Comparison of ENCODE assay signal across 1 cellular context in the genomic region with DNA sequence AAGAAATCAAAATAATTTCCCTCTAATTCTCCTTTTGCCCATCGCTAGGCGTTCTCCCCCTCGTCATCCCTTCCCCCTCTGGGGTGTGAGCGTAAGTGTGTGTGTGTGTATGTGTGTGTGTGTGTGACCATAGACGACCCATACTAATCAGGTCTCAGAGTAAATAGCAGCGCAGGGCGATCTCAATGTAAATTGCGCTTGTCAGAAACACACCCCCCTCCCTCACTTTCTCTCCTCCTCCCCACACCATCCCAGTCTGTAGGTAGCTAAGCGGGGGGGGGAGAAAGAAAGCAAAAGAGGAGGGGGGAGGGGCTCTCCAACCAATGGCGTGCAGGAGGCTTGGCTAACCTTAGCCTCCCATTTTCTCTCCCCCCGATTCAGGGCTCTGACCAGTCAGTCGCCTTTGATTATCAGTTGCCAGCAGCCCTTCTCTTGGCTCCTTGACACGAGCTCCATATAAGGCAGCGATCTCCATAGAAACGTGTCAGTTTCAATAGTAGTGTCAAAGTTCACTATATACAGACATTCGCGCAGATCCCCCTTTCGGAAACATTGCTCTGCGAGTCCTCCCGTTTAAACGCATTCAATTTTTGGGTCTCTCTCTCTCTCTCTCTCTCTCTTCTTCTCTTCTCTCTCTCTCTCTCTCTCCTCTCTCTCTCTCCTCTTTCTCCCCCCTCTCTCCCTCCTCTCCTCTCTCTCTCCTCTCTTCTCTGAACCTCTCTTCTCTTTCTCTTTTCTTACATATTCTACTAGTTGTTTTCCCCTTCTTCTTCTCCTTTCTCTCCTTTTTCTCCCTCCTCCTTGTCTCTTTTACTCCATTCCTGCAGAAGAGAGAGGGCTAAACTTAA.
TF ChIP-seq lines count a peak whose summit lies in the region.

Gene NR2F1 (plus strand): TSS at position 546 of the 848 bp plus-strand sequence. CDS start 1,802 bp downstream, outside the sequence.

TF ChIP-seq in WTC11, 78 proteins besides CTCF, POLR2A, EP300 and RAD21 (continued from another document):
- TF ChIP-seq PRDM15 (CRISPR knock-in tag; IDR thresholded peaks at IDR 0.05), result peak; percentile 63; the same call in 1 of the 2 replicates
